1 cellular context compared by ENCODE assay signal in genomic region chr7:45885264-45885882, GRCh38.
TF ChIP-seq lines count a peak whose summit lies in the region.

No MANE protein-coding gene starts in this region.

TF ChIP-seq in HepG2, 621 proteins besides CTCF, POLR2A, EP300 and RAD21 (continued from another document and continues in another):
- TF ChIP-seq, protein P1, sequence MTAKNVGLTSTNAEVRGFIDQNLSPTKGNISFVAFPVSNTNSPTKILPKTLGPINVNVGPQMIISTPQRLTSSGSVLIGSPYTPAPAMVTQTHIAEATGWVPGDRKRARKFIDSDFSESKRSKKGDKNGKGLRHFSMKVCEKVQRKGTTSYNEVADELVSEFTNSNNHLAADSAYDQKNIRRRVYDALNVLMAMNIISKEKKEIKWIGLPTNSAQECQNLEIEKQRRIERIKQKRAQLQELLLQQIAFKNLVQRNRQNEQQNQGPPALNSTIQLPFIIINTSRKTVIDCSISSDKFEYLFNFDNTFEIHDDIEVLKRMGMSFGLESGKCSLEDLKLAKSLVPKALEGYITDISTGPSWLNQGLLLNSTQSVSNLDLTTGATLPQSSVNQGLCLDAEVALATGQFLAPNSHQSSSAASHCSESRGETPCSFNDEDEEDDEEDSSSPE (CRISPR knock-in tag; IDR thresholded peaks at IDR 0.05): peak; percentile 76
- TF ChIP-seq NCOR1 (IDR thresholded peaks at IDR 0.05; ENCODE audit: borderline replicate concordance, low read length): peak; percentile 85
- TF ChIP-seq ZNF333 (CRISPR knock-in tag; IDR thresholded peaks at IDR 0.05; ENCODE audit: borderline replicate concordance): peak; percentile 64; the same call in 1 of the 2 replicates
- peak; percentile 79; the same call in 1 of the 2 replicates for TF ChIP-seq ZFP36L1 (CRISPR knock-in tag; IDR thresholded peaks at IDR 0.05)
- peak; percentile 63 for TF ChIP-seq TBL1XR1 (IDR thresholded peaks at IDR 0.05; ENCODE audit: borderline replicate concordance, low read length, partially characterized antibody)
- no peak for TF ChIP-seq ZEB1 (IDR thresholded peaks at IDR 0.05; ENCODE audit: insufficient replicate concordance, low read depth)
- TF ChIP-seq, protein P2, sequence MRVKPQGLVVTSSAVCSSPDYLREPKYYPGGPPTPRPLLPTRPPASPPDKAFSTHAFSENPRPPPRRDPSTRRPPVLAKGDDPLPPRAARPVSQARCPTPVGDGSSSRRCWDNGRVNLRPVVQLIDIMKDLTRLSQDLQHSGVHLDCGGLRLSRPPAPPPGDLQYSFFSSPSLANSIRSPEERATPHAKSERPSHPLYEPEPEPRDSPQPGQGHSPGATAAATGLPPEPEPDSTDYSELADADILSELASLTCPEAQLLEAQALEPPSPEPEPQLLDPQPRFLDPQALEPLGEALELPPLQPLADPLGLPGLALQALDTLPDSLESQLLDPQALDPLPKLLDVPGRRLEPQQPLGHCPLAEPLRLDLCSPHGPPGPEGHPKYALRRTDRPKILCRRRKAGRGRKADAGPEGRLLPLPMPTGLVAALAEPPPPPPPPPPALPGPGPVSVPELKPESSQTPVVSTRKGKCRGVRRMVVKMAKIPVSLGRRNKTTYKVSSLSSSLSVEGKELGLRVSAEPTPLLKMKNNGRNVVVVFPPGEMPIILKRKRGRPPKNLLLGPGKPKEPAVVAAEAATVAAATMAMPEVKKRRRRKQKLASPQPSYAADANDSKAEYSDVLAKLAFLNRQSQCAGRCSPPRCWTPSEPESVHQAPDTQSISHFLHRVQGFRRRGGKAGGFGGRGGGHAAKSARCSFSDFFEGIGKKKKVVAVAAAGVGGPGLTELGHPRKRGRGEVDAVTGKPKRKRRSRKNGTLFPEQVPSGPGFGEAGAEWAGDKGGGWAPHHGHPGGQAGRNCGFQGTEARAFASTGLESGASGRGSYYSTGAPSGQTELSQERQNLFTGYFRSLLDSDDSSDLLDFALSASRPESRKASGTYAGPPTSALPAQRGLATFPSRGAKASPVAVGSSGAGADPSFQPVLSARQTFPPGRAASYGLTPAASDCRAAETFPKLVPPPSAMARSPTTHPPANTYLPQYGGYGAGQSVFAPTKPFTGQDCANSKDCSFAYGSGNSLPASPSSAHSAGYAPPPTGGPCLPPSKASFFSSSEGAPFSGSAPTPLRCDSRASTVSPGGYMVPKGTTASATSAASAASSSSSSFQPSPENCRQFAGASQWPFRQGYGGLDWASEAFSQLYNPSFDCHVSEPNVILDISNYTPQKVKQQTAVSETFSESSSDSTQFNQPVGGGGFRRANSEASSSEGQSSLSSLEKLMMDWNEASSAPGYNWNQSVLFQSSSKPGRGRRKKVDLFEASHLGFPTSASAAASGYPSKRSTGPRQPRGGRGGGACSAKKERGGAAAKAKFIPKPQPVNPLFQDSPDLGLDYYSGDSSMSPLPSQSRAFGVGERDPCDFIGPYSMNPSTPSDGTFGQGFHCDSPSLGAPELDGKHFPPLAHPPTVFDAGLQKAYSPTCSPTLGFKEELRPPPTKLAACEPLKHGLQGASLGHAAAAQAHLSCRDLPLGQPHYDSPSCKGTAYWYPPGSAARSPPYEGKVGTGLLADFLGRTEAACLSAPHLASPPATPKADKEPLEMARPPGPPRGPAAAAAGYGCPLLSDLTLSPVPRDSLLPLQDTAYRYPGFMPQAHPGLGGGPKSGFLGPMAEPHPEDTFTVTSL (CRISPR knock-in tag; IDR thresholded peaks at IDR 0.05; ENCODE audit: borderline replicate concordance): peak; percentile 97
- TF ChIP-seq, protein P3, sequence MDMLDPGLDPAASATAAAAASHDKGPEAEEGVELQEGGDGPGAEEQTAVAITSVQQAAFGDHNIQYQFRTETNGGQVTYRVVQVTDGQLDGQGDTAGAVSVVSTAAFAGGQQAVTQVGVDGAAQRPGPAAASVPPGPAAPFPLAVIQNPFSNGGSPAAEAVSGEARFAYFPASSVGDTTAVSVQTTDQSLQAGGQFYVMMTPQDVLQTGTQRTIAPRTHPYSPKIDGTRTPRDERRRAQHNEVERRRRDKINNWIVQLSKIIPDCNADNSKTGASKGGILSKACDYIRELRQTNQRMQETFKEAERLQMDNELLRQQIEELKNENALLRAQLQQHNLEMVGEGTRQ (IDR thresholded peaks at IDR 0.05; ENCODE audit: low read depth, low read length): no peak
- TF ChIP-seq, protein P3 (CRISPR knock-in tag; IDR thresholded peaks at IDR 0.05; ENCODE audit: borderline replicate concordance): no peak
- TF ChIP-seq, protein P4, sequence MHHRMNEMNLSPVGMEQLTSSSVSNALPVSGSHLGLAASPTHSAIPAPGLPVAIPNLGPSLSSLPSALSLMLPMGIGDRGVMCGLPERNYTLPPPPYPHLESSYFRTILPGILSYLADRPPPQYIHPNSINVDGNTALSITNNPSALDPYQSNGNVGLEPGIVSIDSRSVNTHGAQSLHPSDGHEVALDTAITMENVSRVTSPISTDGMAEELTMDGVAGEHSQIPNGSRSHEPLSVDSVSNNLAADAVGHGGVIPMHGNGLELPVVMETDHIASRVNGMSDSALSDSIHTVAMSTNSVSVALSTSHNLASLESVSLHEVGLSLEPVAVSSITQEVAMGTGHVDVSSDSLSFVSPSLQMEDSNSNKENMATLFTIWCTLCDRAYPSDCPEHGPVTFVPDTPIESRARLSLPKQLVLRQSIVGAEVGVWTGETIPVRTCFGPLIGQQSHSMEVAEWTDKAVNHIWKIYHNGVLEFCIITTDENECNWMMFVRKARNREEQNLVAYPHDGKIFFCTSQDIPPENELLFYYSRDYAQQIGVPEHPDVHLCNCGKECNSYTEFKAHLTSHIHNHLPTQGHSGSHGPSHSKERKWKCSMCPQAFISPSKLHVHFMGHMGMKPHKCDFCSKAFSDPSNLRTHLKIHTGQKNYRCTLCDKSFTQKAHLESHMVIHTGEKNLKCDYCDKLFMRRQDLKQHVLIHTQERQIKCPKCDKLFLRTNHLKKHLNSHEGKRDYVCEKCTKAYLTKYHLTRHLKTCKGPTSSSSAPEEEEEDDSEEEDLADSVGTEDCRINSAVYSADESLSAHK (CRISPR knock-in tag; IDR thresholded peaks at IDR 0.05; ENCODE audit: borderline replicate concordance): no peak
- 0 out of 2 replicates have a peak, but pooled peaks have one; percentile 36 for TF ChIP-seq ZNF446 (CRISPR knock-in tag; IDR thresholded peaks at IDR 0.05)
- TF ChIP-seq ZNF773 (CRISPR knock-in tag; IDR thresholded peaks at IDR 0.05; ENCODE audit: borderline replicate concordance): no peak
- TF ChIP-seq ARNT (IDR thresholded peaks at IDR 0.05): no peak
- no peak for TF ChIP-seq SCMH1 (CRISPR knock-in tag; IDR thresholded peaks at IDR 0.05; ENCODE audit: borderline replicate concordance)
- peak; percentile 97 for TF ChIP-seq FOXK1 (CRISPR knock-in tag; IDR thresholded peaks at IDR 0.05; ENCODE audit: borderline replicate concordance, low read depth)
- no peak for TF ChIP-seq KMT2A (CRISPR knock-in tag; IDR thresholded peaks at IDR 0.05)
- TF ChIP-seq, protein P5, sequence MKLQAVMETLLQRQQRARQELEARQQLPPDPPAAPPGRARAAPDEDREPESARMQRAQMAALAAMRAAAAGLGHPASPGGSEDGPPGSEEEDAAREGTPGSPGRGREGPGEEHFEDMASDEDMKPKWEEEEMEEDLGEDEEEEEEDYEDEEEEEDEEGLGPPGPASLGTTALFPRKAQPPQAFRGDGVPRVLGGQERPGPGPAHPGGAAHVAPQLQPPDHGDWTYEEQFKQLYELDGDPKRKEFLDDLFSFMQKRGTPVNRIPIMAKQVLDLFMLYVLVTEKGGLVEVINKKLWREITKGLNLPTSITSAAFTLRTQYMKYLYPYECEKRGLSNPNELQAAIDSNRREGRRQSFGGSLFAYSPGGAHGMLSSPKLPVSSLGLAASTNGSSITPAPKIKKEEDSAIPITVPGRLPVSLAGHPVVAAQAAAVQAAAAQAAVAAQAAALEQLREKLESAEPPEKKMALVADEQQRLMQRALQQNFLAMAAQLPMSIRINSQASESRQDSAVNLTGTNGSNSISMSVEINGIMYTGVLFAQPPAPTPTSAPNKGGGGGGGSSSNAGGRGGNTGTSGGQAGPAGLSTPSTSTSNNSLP (IDR thresholded peaks at IDR 0.05; ENCODE audit: low read depth, low read length): peak; percentile 73
- peak; percentile 95 for TF ChIP-seq TCF7 (IDR thresholded peaks at IDR 0.05; ENCODE audit: low read depth)
- TF ChIP-seq, protein P6, sequence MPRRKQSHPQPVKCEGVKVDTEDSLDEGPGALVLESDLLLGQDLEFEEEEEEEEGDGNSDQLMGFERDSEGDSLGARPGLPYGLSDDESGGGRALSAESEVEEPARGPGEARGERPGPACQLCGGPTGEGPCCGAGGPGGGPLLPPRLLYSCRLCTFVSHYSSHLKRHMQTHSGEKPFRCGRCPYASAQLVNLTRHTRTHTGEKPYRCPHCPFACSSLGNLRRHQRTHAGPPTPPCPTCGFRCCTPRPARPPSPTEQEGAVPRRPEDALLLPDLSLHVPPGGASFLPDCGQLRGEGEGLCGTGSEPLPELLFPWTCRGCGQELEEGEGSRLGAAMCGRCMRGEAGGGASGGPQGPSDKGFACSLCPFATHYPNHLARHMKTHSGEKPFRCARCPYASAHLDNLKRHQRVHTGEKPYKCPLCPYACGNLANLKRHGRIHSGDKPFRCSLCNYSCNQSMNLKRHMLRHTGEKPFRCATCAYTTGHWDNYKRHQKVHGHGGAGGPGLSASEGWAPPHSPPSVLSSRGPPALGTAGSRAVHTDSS (CRISPR knock-in tag; conservative IDR thresholded peaks at IDR 0.05): 0 out of 2 replicates have a peak, but pooled peaks have one; percentile 71
- TF ChIP-seq ATF1 (CRISPR knock-in tag; IDR thresholded peaks at IDR 0.05): no peak
- TF ChIP-seq MAFF (IDR thresholded peaks at IDR 0.05; ENCODE audit: low read depth, low read length): peak; percentile 28; the same call in 1 of the 2 replicates
- no peak for TF ChIP-seq HNRNPLL (IDR thresholded peaks at IDR 0.05; ENCODE audit: low read depth, low read length, poor library complexity, severe bottlenecking)
- TF ChIP-seq KAT2B (IDR thresholded peaks at IDR 0.05; ENCODE audit: borderline replicate concordance, low read depth, low read length): peak; percentile 60; the same call in 1 of the 2 replicates
- no peak for TF ChIP-seq SRSF1 (optimal IDR thresholded peaks at IDR 0.05; ENCODE audit: low read depth, low read length)
- TF ChIP-seq, protein P7, sequence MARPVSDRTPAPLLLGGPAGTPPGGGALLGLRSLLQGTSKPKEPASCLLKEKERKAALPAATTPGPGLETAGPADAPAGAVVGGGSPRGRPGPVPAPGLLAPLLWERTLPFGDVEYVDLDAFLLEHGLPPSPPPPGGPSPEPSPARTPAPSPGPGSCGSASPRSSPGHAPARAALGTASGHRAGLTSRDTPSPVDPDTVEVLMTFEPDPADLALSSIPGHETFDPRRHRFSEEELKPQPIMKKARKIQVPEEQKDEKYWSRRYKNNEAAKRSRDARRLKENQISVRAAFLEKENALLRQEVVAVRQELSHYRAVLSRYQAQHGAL (CRISPR knock-in tag; IDR thresholded peaks at IDR 0.05; ENCODE audit: not compliant biosample characterization): peak; percentile 54
- peak; percentile 87 for TF ChIP-seq HMG20B (CRISPR knock-in tag; conservative IDR thresholded peaks at IDR 0.05)
- peak; percentile 99 for TF ChIP-seq GATA4 (IDR thresholded peaks at IDR 0.05; ENCODE audit: borderline replicate concordance, low read depth)
- no peak for TF ChIP-seq ZNF7 (CRISPR knock-in tag; IDR thresholded peaks at IDR 0.05)
- TF ChIP-seq, protein P8, sequence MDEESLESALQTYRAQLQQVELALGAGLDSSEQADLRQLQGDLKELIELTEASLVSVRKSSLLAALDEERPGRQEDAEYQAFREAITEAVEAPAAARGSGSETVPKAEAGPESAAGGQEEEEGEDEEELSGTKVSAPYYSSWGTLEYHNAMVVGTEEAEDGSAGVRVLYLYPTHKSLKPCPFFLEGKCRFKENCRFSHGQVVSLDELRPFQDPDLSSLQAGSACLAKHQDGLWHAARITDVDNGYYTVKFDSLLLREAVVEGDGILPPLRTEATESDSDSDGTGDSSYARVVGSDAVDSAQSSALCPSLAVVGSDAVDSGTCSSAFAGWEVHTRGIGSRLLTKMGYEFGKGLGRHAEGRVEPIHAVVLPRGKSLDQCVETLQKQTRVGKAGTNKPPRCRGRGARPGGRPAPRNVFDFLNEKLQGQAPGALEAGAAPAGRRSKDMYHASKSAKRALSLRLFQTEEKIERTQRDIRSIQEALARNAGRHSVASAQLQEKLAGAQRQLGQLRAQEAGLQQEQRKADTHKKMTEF (CRISPR knock-in tag; IDR thresholded peaks at IDR 0.05): peak; percentile 99
- peak; percentile 65; the same call in 1 of the 2 replicates for TF ChIP-seq KDM5B (CRISPR knock-in tag; IDR thresholded peaks at IDR 0.05; ENCODE audit: borderline replicate concordance)
- TF ChIP-seq FLYWCH1 (CRISPR knock-in tag; IDR thresholded peaks at IDR 0.05): no peak
- peak; percentile 96 for TF ChIP-seq CEBPG (CRISPR knock-in tag; IDR thresholded peaks at IDR 0.05)
- TF ChIP-seq CBX2 (IDR thresholded peaks at IDR 0.05; ENCODE audit: low read depth, low read length): no peak
- TF ChIP-seq CBX2 (CRISPR knock-in tag; IDR thresholded peaks at IDR 0.05; ENCODE audit: low read depth): no peak
- peak; percentile 42; the same call in 1 of the 2 replicates for TF ChIP-seq FOXC1 (CRISPR knock-in tag; IDR thresholded peaks at IDR 0.05; ENCODE audit: borderline replicate concordance)
- TF ChIP-seq ZNF891 (CRISPR knock-in tag; IDR thresholded peaks at IDR 0.05): no peak
- TF ChIP-seq ZNF234 (CRISPR knock-in tag; conservative IDR thresholded peaks at IDR 0.05): no peak
- peak; percentile 92; the same call in 1 of the 2 replicates for TF ChIP-seq ZNF441 (CRISPR knock-in tag; IDR thresholded peaks at IDR 0.05; ENCODE audit: borderline replicate concordance)
- peak; percentile 99 for TF ChIP-seq FOXJ3 (CRISPR knock-in tag; IDR thresholded peaks at IDR 0.05; ENCODE audit: borderline replicate concordance)
- TF ChIP-seq, protein P9, sequence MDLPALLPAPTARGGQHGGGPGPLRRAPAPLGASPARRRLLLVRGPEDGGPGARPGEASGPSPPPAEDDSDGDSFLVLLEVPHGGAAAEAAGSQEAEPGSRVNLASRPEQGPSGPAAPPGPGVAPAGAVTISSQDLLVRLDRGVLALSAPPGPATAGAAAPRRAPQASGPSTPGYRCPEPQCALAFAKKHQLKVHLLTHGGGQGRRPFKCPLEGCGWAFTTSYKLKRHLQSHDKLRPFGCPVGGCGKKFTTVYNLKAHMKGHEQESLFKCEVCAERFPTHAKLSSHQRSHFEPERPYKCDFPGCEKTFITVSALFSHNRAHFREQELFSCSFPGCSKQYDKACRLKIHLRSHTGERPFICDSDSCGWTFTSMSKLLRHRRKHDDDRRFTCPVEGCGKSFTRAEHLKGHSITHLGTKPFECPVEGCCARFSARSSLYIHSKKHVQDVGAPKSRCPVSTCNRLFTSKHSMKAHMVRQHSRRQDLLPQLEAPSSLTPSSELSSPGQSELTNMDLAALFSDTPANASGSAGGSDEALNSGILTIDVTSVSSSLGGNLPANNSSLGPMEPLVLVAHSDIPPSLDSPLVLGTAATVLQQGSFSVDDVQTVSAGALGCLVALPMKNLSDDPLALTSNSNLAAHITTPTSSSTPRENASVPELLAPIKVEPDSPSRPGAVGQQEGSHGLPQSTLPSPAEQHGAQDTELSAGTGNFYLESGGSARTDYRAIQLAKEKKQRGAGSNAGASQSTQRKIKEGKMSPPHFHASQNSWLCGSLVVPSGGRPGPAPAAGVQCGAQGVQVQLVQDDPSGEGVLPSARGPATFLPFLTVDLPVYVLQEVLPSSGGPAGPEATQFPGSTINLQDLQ (CRISPR knock-in tag; IDR thresholded peaks at IDR 0.05): peak; percentile 85; the same call in 1 of the 2 replicates
- TF ChIP-seq SMC3 (IDR thresholded peaks at IDR 0.05; ENCODE audit: low read length): no peak; the same call in 1 of the 2 replicates
- TF ChIP-seq HOXA3 (CRISPR knock-in tag; IDR thresholded peaks at IDR 0.05): peak; percentile 88
